1 cellular context compared by ENCODE assay signal in genomic region chr19:23436318-23436717, GRCh38.
TF ChIP-seq lines count a peak whose summit lies in the region.

No MANE protein-coding gene starts in this region.

TF ChIP-seq in H1, 55 proteins besides CTCF, POLR2A, EP300 and RAD21:
- no peak for TF ChIP-seq ATF2 (IDR thresholded peaks at IDR 0.05; ENCODE audit: low read length)
- TF ChIP-seq ZNF274 (IDR thresholded peaks at IDR 0.05; ENCODE audit: borderline replicate concordance, extremely low read depth, low read length) = no peak
- no peak for TF ChIP-seq KDM4A (IDR thresholded peaks at IDR 0.05; ENCODE audit: low read depth, low read length, severe bottlenecking)
- TF ChIP-seq YY1 (IDR thresholded peaks at IDR 0.05; ENCODE audit: low read depth, low read length) = no peak
- TF ChIP-seq SP1 (IDR thresholded peaks at IDR 0.05; ENCODE audit: low read depth, low read length) = no peak
- no peak for TF ChIP-seq TAF1 (IDR thresholded peaks at IDR 0.05; ENCODE audit: low read depth, low read length)
- no peak for TF ChIP-seq GABPA (IDR thresholded peaks at IDR 0.05; ENCODE audit: borderline replicate concordance, insufficient read depth, low read length)
- no peak for TF ChIP-seq CHD7 (IDR thresholded peaks at IDR 0.05; ENCODE audit: insufficient replicate concordance, low read length)
- TF ChIP-seq RNF2 (IDR thresholded peaks at IDR 0.05; ENCODE audit: borderline replicate concordance, low read depth, low read length, missing control alignments, poor library complexity, severe bottlenecking) = no peak
- no peak for TF ChIP-seq SRF (IDR thresholded peaks at IDR 0.05; ENCODE audit: low read depth, low read length)
- no peak for TF ChIP-seq SIN3A (conservative IDR thresholded peaks at IDR 0.05 in 1 of 2, IDR thresholded peaks at IDR 0.05 in 1 of 2; ENCODE audit: low read depth in 1 of 2, low read length in 2 of 2)
- no peak for TF ChIP-seq JUND (IDR thresholded peaks at IDR 0.05; ENCODE audit: low read length)
- no peak for TF ChIP-seq USF2 (IDR thresholded peaks at IDR 0.05; ENCODE audit: low read length)
- no peak for TF ChIP-seq CBX5 (IDR thresholded peaks at IDR 0.05; ENCODE audit: low read depth, low read length)
- TF ChIP-seq SAP30 (IDR thresholded peaks at IDR 0.05; ENCODE audit: insufficient read depth, insufficient replicate concordance, low read length) = no peak
